14 cellular contexts compared by ENCODE assay signal in the genomic region with DNA sequence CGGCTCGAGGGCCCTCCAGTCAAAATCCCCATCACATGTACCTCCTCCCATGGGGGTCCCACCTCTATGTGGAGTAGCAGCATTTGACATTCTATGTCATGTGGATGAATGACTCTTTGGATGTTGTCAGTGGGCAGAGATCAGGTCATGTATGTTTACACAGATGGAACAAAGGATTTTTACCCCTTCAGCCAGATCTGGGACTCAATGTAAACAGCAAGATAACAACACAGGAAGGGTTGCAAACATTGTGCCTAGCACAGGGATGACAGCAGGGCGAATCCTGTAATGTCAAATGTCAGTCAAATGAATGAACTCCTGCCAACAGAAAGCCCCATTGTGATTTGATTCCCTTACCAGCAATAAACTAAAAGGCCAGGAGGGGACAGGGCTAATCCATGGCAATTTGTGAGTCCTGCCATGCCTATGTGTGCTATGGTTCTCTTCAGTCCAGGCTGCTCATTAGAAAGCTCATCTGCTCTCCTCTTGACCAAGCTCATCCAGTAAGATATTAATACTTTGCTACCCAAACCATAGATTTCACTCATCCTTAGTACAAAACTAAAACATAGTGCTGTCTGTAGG.
DNase-seq lines count a peak whose midpoint lies in the region; ATAC-seq and TF ChIP-seq lines count a peak whose summit lies in the region.
"Had no signal": no experiment of that assay in that cellular context is flagged by ENCODE, and none has a peak within 500 bp of the region (broad histone marks: within the 10 kb centered on the region; RNA-seq: fewer than 3 reads in every experiment).

No MANE protein-coding gene starts in this region.

- H3K4me3 Mint-ChIP-seq in WTC11 (no peak overlapping the region), osteocyte (ENCODE audit: unreplicated experiment) (no peak overlapping the region)

- peak overlapping the region; percentile 30 for H3K27ac Mint-ChIP-seq in WTC11
- H3K27ac Mint-ChIP-seq in osteocyte (ENCODE audit: unreplicated experiment), result no peak overlapping the region

- peaks cover 20% of the 10 kb centered on the region for H3K4me1 Mint-ChIP-seq in WTC11
- peaks cover 1% of the 10 kb centered on the region for H3K4me1 Mint-ChIP-seq in osteocyte (ENCODE audit: unreplicated experiment)

- TF ChIP-seq CTCF in NB4 (IDR thresholded peaks at IDR 0.05; ENCODE audit: low read depth, low read length) (no peak), WTC11 (IDR thresholded peaks at IDR 0.05) (no peak), osteocyte (IDR thresholded peaks at IDR 0.05) (peak; percentile 12)

- TF ChIP-seq POLR2A in NB4 (IDR thresholded peaks at IDR 0.05; ENCODE audit: extremely low read depth, insufficient read length), result no peak

- ATAC-seq in WTC11, result peak; percentile 38; the same call in 1 of the 2 replicates
- ATAC-seq in GM18907 (IDR thresholded peaks at IDR 0.05; ENCODE audit: unreplicated experiment), result no peak

- H3K4me3 ChIP-seq in NB4 (ENCODE audit: low read depth, low read length), result no peak overlapping the region
- H3K4me3 ChIP-seq: gastrocnemius medialis, prostate gland had no signal

- CTCF ChIA-PET in WTC11 (lab: Charles Lee), result interaction anchor here (0.6 to 1.5 kb wide), 7 partner anchors 11 to 392 kb away, joined by 3 to 7 read pairs (median 3); no protein-coding TSS in a partner anchor

- H3K27me3 Mint-ChIP-seq in WTC11 (ENCODE audit: low read depth) (no peaks in the 10 kb centered on the region), osteocyte (ENCODE audit: unreplicated experiment) (peaks cover 8% of the 10 kb centered on the region)

- H3K9me3 Mint-ChIP-seq in WTC11, result 0 out of 2 replicates have a peak, but pooled peaks cover 3% of the 10 kb centered on the region
- H3K9me3 Mint-ChIP-seq in osteocyte (ENCODE audit: unreplicated experiment), result no peaks in the 10 kb centered on the region

- DNase-seq in NCI-H1694 treated with DMSO at 0.1 percent for 48 hours (lab: John Stamatoyannopoulos, UW) (peak; percentile 32), NCI-H1694 (lab: John Stamatoyannopoulos, UW) (no peak), NB4 (ENCODE audit: low read depth) (peak; percentile 16), WTC11 (ENCODE audit: low spot score) (no peak), osteocyte (ENCODE audit: extremely low spot score, unreplicated experiment) (no peak), DMS114 treated with DMSO at 0.1 percent for 48 hours (lab: John Stamatoyannopoulos, UW; ENCODE audit: unreplicated experiment) (no peak), NCI-H748 (lab: John Stamatoyannopoulos, UW; ENCODE audit: unreplicated experiment) (no peak)
- DNase-seq: activated effector memory CD4-positive, alpha-beta T cell treated with anti-CD3 and anti-CD28 coated beads, Interleukin-2, amount 50 U/mL, for 16 hours; islet precursor cell; stimulated activated CD8-positive, alpha-beta memory T cell treated with anti-CD3 and anti-CD28 coated beads, Interleukin-4, amount 100 ng/mL, for 48 hours; trophoblast cell had no signal

- POLR2A ChIA-PET in WTC11 (lab: Charles Lee), result no interaction called here

- H3K36me3 Mint-ChIP-seq in WTC11, result peaks cover 3% of the 10 kb centered on the region; the same call in 1 of the 2 replicates
- H3K36me3 Mint-ChIP-seq in osteocyte (ENCODE audit: unreplicated experiment), result no peaks in the 10 kb centered on the region

TF ChIP-seq in WTC11, 78 proteins besides CTCF, POLR2A, EP300 and RAD21:
- TF ChIP-seq SMAD4 (CRISPR knock-in tag; IDR thresholded peaks at IDR 0.05) (no peak), NFE2L1 (CRISPR knock-in tag; IDR thresholded peaks at IDR 0.05) (no peak), EMX1 (CRISPR knock-in tag; IDR thresholded peaks at IDR 0.05) (no peak), ZNF317 (CRISPR knock-in tag; IDR thresholded peaks at IDR 0.05; ENCODE audit: borderline replicate concordance, low read depth) (no peak), NFATC4 (CRISPR knock-in tag; IDR thresholded peaks at IDR 0.05) (no peak), JAZF1 (CRISPR knock-in tag; IDR thresholded peaks at IDR 0.05) (no peak), ZNF416 (CRISPR knock-in tag; IDR thresholded peaks at IDR 0.05) (no peak), SP1 (CRISPR knock-in tag; conservative IDR thresholded peaks at IDR 0.05) (no peak), FOXK1 (CRISPR knock-in tag; IDR thresholded peaks at IDR 0.05) (no peak), ESRRA (CRISPR knock-in tag; IDR thresholded peaks at IDR 0.05; ENCODE audit: borderline replicate concordance) (no peak), ZNF232 (CRISPR knock-in tag; IDR thresholded peaks at IDR 0.05) (no peak)
- TF ChIP-seq, protein P1, sequence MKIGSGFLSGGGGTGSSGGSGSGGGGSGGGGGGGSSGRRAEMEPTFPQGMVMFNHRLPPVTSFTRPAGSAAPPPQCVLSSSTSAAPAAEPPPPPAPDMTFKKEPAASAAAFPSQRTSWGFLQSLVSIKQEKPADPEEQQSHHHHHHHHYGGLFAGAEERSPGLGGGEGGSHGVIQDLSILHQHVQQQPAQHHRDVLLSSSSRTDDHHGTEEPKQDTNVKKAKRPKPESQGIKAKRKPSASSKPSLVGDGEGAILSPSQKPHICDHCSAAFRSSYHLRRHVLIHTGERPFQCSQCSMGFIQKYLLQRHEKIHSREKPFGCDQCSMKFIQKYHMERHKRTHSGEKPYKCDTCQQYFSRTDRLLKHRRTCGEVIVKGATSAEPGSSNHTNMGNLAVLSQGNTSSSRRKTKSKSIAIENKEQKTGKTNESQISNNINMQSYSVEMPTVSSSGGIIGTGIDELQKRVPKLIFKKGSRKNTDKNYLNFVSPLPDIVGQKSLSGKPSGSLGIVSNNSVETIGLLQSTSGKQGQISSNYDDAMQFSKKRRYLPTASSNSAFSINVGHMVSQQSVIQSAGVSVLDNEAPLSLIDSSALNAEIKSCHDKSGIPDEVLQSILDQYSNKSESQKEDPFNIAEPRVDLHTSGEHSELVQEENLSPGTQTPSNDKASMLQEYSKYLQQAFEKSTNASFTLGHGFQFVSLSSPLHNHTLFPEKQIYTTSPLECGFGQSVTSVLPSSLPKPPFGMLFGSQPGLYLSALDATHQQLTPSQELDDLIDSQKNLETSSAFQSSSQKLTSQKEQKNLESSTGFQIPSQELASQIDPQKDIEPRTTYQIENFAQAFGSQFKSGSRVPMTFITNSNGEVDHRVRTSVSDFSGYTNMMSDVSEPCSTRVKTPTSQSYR (CRISPR knock-in tag; IDR thresholded peaks at IDR 0.05), result no peak

Comparison
In these comparisons a context has a peak if more than half of its experiments do, and no peak if none do; other contexts are left out.
1. DNase-seq: peak in NCI-H1694 treated with DMSO at 0.1 percent for 48 hours (single experiment) and NB4 (single experiment); none in NCI-H1694 (single experiment), WTC11 (single experiment), osteocyte (single experiment), DMS114 treated with DMSO at 0.1 percent for 48 hours (single experiment) and NCI-H748 (single experiment).